ENCODE assay signal across 1 cellular context in genomic region chr7:17846935-17847334, GRCh38.
TF ChIP-seq lines count a peak whose summit lies in the region.

No MANE protein-coding gene starts in this region.

TF ChIP-seq in GM23338, 12 proteins besides CTCF, POLR2A, EP300 and RAD21:
- TF ChIP-seq ZNF462 (CRISPR knock-in tag; IDR thresholded peaks at IDR 0.05) = no peak
- TF ChIP-seq EZH2phosphoT487 (IDR thresholded peaks at IDR 0.05; ENCODE audit: unreplicated experiment) = no peak
- no peak for TF ChIP-seq NANOG (IDR thresholded peaks at IDR 0.05; ENCODE audit: borderline replicate concordance)
- no peak for TF ChIP-seq JUNB (IDR thresholded peaks at IDR 0.05; ENCODE audit: unreplicated experiment)
- TF ChIP-seq POLR2AphosphoS5 (IDR thresholded peaks at IDR 0.05; ENCODE audit: low read depth) = no peak
